Comparison of ENCODE assay signal across 9 cellular contexts in genomic region chr3:159172473-159172872, GRCh38.
"Had no signal": no experiment of that assay in that cellular context is flagged by ENCODE, and none has a peak within 500 bp of the region (broad histone marks: within the 10 kb centered on the region; RNA-seq: fewer than 3 reads in every experiment).

No MANE protein-coding gene starts in this region.

- H3K4me2 ChIP-seq: KMS-11 had no signal

- DNase-seq: IMR-90, Karpas-422, KBM-7, KG1 had no signal

- FAIRE-seq: HepG2, HTR-8/SVneo, K562 had no signal

- H3K27ac ChIP-seq: HL-60, KMS-11 had no signal

- H3K9ac ChIP-seq: KMS-11 had no signal

- ATAC-seq: HepG2, K562 had no signal

- H3K4me3 ChIP-seq: K562 had no signal
